8 cellular contexts compared by ENCODE assay signal in the genomic region with DNA sequence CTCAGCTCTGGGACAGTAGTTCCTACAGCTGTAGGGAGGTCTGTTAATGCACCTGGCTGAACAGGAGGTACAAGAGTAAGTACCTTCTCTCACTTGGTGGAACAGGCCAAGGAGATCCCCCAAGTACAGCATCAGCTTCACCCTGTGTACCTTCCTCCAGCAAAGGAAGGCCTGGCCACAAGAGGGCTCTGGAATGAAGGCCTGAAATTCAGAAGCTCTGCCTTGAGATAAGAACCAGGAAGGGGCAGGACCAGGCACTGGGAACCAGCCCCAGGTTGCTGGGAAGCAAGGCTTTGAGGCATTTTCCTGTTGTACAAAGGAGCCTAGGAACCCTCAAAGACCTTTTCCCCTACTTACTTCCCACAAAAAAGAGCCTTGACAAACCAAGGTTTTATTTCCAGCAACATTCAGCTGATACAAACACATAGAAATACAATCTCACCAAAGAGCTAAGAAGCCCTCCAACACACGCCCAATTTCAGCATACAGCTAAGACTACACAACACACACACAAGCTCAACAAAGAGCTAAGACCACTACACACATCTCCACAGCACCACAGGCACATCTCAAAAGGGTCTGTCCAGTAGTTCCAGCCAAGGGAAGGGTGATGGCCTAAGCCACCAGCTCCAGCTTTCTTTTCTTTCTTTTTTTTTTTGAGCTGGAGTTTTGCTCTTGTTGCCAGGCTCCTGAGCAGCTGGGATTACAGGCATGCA. TPM values are rescaled to one million over a fixed set of nuclear protein-coding genes. Genes with fewer than 3 reads are reported as not detected.
DNase-seq lines count a peak whose midpoint lies in the region; ATAC-seq and TF ChIP-seq lines count a peak whose summit lies in the region.

No MANE protein-coding gene starts in this region.

- peak; percentile 6 for DNase-seq in DMS53 treated with DMSO at 0.1 percent for 48 hours (lab: John Stamatoyannopoulos, UW; ENCODE audit: unreplicated experiment)
- DNase-seq in HuH-7 (ENCODE audit: low spot score), result peak; percentile 57
- peak; percentile 17 for DNase-seq in T-helper 9 cell
- peak; percentile 71 for DNase-seq in brain microvascular endothelial cell
- peak; percentile 20 to 34 (median 33) for DNase-seq in immature natural killer cell
- DNase-seq in stimulated activated CD4-positive, alpha-beta T cell treated with anti-CD3 and anti-CD28 coated beads, Interleukin-15, amount 100 ng/mL, for 24 hours, result peak; percentile 67

- peak overlapping the region; percentile 11 to 76 (median 56) for H3K27ac Mint-ChIP-seq in immature natural killer cell

- H3K36me3 ChIP-seq in brain microvascular endothelial cell (replicated peaks), result no peaks in the 10 kb centered on the region

- no peak overlapping the region for H3K4me3 Mint-ChIP-seq in immature natural killer cell

- in situ Hi-C loops in brain microvascular endothelial cell (cut with HindIII; ENCODE audit: low pct_ligation_motif_present, low sequenced_read_pairs), result no loop called here

- peaks cover 0 to 3% of the 10 kb centered on the region in 2 donors for H3K4me1 Mint-ChIP-seq in immature natural killer cell

- peak; percentile 86 for TF ChIP-seq CTCF in brain microvascular endothelial cell (IDR thresholded peaks at IDR 0.05; ENCODE audit: low read depth, low read length, missing control alignments)

- ATAC-seq in HG03139 (IDR thresholded peaks at IDR 0.05; ENCODE audit: unreplicated experiment) (no peak), GM19467 (IDR thresholded peaks at IDR 0.05; ENCODE audit: unreplicated experiment) (no peak)

- H3K27me3 Mint-ChIP-seq in immature natural killer cell (ENCODE audit: low read depth in 3 of 3), result no peaks in the 10 kb centered on the region

- no peak overlapping the region for H3K27ac ChIP-seq in brain microvascular endothelial cell

- H3K9me3 Mint-ChIP-seq in immature natural killer cell, result no peaks in the 10 kb centered on the region

- no peaks in the 10 kb centered on the region for H3K27me3 ChIP-seq in brain microvascular endothelial cell (replicated peaks)

- peaks cover 11 to 32% (median 17%) of the 10 kb centered on the region in 3 donors for H3K36me3 Mint-ChIP-seq in immature natural killer cell

- no peak overlapping the region for H3K4me3 ChIP-seq in brain microvascular endothelial cell (ENCODE audit: low read depth, low read length)

RNA-seq across cellular contexts. Expression of gene F11R, which starts 23.5 kb away (rescaled TPM):
- polyA plus RNA-seq in immature natural killer cell, result 10 to 100 TPM; 11.5 to 53.2 (median 27.7) TPM

RNA-seq across cellular contexts. Expression of gene TSTD1, which starts 41.3 kb away (rescaled TPM):
- polyA plus RNA-seq in immature natural killer cell, result 100 to 1,000 TPM; 229 to 385 (median 349) TPM

RNA-seq across cellular contexts. Expression of gene ITLN2, which starts 42.9 kb away (rescaled TPM):
- polyA plus RNA-seq in immature natural killer cell, result not detected

RNA-seq across cellular contexts. Expression of gene USF1, which starts 48.3 kb away (rescaled TPM):
- 10 to 100 TPM in 1 of 3 donors, 1 to 10 TPM in 1, not detected in 1; 7.9 to 12.2 TPM for polyA plus RNA-seq in immature natural killer cell

Comparison
In these comparisons a context has a peak if more than half of its experiments do, and no peak if none do; other contexts are left out.
1. DNase-seq: peak in every context shown above with its lines; median percentile 71 in brain microvascular endothelial cell; 67 in stimulated activated CD4-positive, alpha-beta T cell treated with anti-CD3 and anti-CD28 coated beads, Interleukin-15, amount 100 ng/mL, for 24 hours; 57 in HuH-7; 33 in immature natural killer cell; 17 in T-helper 9 cell; 6 in DMS53 treated with DMSO at 0.1 percent for 48 hours.